8 cellular contexts compared by ENCODE assay signal in genomic region chr1:224435318-224435763, GRCh38. TPM values are rescaled to one million over a fixed set of nuclear protein-coding genes. Genes with fewer than 3 reads are reported as not detected.
A peak's percentile ranks its signal among the peaks of the same experiment; 100 is the strongest.
DNase-seq lines count a peak whose midpoint lies in the region; ATAC-seq and TF ChIP-seq lines count a peak whose summit lies in the region.

No MANE protein-coding gene starts in this region.

- intact Hi-C loops in right lobe of liver (cut with DNase I), result no loop called here

- no peak for TF ChIP-seq CTCF in Peyer's patch (IDR thresholded peaks at IDR 0.05)
- no peak for TF ChIP-seq CTCF in right lobe of liver (IDR thresholded peaks at IDR 0.05)
- no peak for TF ChIP-seq CTCF in suprapubic skin (IDR thresholded peaks at IDR 0.05)

- peaks cover 0 to 40% (median 9%) of the 10 kb centered on the region in 4 donors for H3K4me1 ChIP-seq in Peyer's patch
- H3K4me1 ChIP-seq in right lobe of liver, result peaks cover 0 to 29% (median 13%) of the 10 kb centered on the region in 4 donors
- peaks cover 37% of the 10 kb centered on the region for H3K4me1 ChIP-seq in suprapubic skin

- DNase-seq in stimulated activated CD8-positive, alpha-beta memory T cell treated with anti-CD3 and anti-CD28 coated beads, Interleukin-12 subunit alpha, Interleukin-12 subunit beta, amount 100 ng/mL, for 4 hours (ENCODE audit: low read depth), result peak; percentile 5
- no peak for DNase-seq in stimulated activated CD8-positive, alpha-beta memory T cell treated with anti-CD3 and anti-CD28 coated beads, Interleukin-4, amount 100 ng/mL, for 48 hours
- no peak for DNase-seq in Peyer's patch
- DNase-seq in right lobe of liver, result no peak
- no peak for DNase-seq in suprapubic skin (ENCODE audit: low spot score in 2 of 2)
- DNase-seq in KG1 (lab: John Stamatoyannopoulos, UW), result no peak

- no peak for TF ChIP-seq EP300 in suprapubic skin (IDR thresholded peaks at IDR 0.05)

- H3K4me3 ChIP-seq in Peyer's patch (peak overlapping the region; percentile 66 to 91 (median 72)), right lobe of liver (peak overlapping the region; percentile 78 to 87 (median 85)), suprapubic skin (peak overlapping the region; percentile 88)

- ATAC-seq in HG02885 (IDR thresholded peaks at IDR 0.05; ENCODE audit: poor library complexity, unreplicated experiment) (peak; percentile 18), right lobe of liver (peak; percentile 11 to 27 (median 24))

- H3K27ac ChIP-seq in Peyer's patch (peak overlapping the region; percentile 89 to 97 (median 96)), cingulate gyrus (ENCODE audit: low read depth, low read length) (peak overlapping the region; percentile 94), right lobe of liver (peak overlapping the region; percentile 86 to 95 (median 90)), suprapubic skin (peak overlapping the region; percentile 99)

- H3K9me3 ChIP-seq in Peyer's patch (no peaks in the 10 kb centered on the region), right lobe of liver (no peaks in the 10 kb centered on the region), suprapubic skin (no peaks in the 10 kb centered on the region)

- H3K36me3 ChIP-seq in Peyer's patch, result peaks cover 0 to 5% (median 0%) of the 10 kb centered on the region in 3 donors
- peaks cover 0 to 6% (median 0%) of the 10 kb centered on the region in 4 donors for H3K36me3 ChIP-seq in right lobe of liver
- no peaks in the 10 kb centered on the region for H3K36me3 ChIP-seq in suprapubic skin

- WGBS in right lobe of liver (ENCODE audit: insufficient coverage, low coverage, low lambda C conversion rate, missing lambda C conversion rate), result 0% methylated on average over 4 of the region's 4 CpGs
- WGBS in suprapubic skin, result 5% methylated on average over 4 of the region's 4 CpGs

- H3K27me3 ChIP-seq in Peyer's patch, result no peaks in the 10 kb centered on the region
- H3K27me3 ChIP-seq in right lobe of liver, result no peaks in the 10 kb centered on the region
- H3K27me3 ChIP-seq in suprapubic skin, result no peaks in the 10 kb centered on the region

- TF ChIP-seq POLR2A in Peyer's patch (IDR thresholded peaks at IDR 0.05) (no peak), right lobe of liver (IDR thresholded peaks at IDR 0.05) (no peak), suprapubic skin (IDR thresholded peaks at IDR 0.05) (no peak)

RNA-seq across cellular contexts. Expression of gene WDR26, which starts 0.7 kb away (rescaled TPM):
- 10 to 100 TPM; 48.0 to 80.9 (median 61.2) TPM for total RNA-seq in Peyer's patch
- total RNA-seq in right lobe of liver, result 10 to 100 TPM; 27.2 to 46.8 (median 40.1) TPM
- 100 to 1,000 TPM in 3 of 4 donors, 10 to 100 TPM in 1; 92.4 to 174 (median 111) TPM for total RNA-seq in suprapubic skin
